ENCODE assay signal across 1 cellular context in the genomic region with DNA sequence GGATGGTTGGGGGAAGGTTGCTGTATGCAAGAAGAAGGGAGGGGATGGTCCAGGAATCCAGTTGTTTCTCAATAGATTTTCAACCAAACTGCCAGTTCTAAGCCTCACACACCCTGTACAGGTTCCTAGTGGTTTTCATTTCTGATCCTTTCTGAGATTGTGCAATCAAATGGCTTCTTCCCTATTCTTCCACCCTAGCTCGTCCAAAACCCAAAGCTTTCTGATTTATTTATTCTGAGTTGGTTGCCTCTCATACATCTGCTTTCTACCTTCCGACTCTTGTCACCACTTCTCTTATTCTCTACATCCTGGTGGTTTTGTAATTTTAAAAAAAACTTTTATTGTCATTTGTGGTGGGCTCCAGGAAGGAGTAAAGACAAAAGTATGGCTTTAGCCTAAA.
TF ChIP-seq lines count a peak whose summit lies in the region.

No MANE protein-coding gene starts in this region.

TF ChIP-seq in K562, 482 proteins besides CTCF, POLR2A, EP300 and RAD21:
- TF ChIP-seq ZNF324 (CRISPR knock-in tag; IDR thresholded peaks at IDR 0.05) (no peak), ARNT (IDR thresholded peaks at IDR 0.05) (no peak), KDM4B (IDR thresholded peaks at IDR 0.05; ENCODE audit: borderline replicate concordance in 2 of 2, low read depth in 1 of 2) (no peak), CEBPB (tag; IDR thresholded peaks at IDR 0.05) (peak; percentile 75), CEBPG (CRISPR knock-in tag; IDR thresholded peaks at IDR 0.05) (no peak), CEBPG (tag; conservative IDR thresholded peaks at IDR 0.05 in 1 of 2, IDR thresholded peaks at IDR 0.05 in 1 of 2) (peak in 1 of 2 experiments; percentile 52; a peak in 2 of 4 replicates), POLR2AphosphoS5 (IDR thresholded peaks at IDR 0.05; ENCODE audit: control insufficient read depth, insufficient read depth, low read depth, low read length) (no peak), SMAD1 (IDR thresholded peaks at IDR 0.05; ENCODE audit: low read depth, low read length, partially characterized antibody) (no peak), IRF9 (tag; IDR thresholded peaks at IDR 0.05) (no peak), ESRRA (IDR thresholded peaks at IDR 0.05; ENCODE audit: borderline replicate concordance, low read depth) (no peak), PTTG1 (tag; IDR thresholded peaks at IDR 0.05; ENCODE audit: low read depth) (no peak)
- TF ChIP-seq, protein P1, sequence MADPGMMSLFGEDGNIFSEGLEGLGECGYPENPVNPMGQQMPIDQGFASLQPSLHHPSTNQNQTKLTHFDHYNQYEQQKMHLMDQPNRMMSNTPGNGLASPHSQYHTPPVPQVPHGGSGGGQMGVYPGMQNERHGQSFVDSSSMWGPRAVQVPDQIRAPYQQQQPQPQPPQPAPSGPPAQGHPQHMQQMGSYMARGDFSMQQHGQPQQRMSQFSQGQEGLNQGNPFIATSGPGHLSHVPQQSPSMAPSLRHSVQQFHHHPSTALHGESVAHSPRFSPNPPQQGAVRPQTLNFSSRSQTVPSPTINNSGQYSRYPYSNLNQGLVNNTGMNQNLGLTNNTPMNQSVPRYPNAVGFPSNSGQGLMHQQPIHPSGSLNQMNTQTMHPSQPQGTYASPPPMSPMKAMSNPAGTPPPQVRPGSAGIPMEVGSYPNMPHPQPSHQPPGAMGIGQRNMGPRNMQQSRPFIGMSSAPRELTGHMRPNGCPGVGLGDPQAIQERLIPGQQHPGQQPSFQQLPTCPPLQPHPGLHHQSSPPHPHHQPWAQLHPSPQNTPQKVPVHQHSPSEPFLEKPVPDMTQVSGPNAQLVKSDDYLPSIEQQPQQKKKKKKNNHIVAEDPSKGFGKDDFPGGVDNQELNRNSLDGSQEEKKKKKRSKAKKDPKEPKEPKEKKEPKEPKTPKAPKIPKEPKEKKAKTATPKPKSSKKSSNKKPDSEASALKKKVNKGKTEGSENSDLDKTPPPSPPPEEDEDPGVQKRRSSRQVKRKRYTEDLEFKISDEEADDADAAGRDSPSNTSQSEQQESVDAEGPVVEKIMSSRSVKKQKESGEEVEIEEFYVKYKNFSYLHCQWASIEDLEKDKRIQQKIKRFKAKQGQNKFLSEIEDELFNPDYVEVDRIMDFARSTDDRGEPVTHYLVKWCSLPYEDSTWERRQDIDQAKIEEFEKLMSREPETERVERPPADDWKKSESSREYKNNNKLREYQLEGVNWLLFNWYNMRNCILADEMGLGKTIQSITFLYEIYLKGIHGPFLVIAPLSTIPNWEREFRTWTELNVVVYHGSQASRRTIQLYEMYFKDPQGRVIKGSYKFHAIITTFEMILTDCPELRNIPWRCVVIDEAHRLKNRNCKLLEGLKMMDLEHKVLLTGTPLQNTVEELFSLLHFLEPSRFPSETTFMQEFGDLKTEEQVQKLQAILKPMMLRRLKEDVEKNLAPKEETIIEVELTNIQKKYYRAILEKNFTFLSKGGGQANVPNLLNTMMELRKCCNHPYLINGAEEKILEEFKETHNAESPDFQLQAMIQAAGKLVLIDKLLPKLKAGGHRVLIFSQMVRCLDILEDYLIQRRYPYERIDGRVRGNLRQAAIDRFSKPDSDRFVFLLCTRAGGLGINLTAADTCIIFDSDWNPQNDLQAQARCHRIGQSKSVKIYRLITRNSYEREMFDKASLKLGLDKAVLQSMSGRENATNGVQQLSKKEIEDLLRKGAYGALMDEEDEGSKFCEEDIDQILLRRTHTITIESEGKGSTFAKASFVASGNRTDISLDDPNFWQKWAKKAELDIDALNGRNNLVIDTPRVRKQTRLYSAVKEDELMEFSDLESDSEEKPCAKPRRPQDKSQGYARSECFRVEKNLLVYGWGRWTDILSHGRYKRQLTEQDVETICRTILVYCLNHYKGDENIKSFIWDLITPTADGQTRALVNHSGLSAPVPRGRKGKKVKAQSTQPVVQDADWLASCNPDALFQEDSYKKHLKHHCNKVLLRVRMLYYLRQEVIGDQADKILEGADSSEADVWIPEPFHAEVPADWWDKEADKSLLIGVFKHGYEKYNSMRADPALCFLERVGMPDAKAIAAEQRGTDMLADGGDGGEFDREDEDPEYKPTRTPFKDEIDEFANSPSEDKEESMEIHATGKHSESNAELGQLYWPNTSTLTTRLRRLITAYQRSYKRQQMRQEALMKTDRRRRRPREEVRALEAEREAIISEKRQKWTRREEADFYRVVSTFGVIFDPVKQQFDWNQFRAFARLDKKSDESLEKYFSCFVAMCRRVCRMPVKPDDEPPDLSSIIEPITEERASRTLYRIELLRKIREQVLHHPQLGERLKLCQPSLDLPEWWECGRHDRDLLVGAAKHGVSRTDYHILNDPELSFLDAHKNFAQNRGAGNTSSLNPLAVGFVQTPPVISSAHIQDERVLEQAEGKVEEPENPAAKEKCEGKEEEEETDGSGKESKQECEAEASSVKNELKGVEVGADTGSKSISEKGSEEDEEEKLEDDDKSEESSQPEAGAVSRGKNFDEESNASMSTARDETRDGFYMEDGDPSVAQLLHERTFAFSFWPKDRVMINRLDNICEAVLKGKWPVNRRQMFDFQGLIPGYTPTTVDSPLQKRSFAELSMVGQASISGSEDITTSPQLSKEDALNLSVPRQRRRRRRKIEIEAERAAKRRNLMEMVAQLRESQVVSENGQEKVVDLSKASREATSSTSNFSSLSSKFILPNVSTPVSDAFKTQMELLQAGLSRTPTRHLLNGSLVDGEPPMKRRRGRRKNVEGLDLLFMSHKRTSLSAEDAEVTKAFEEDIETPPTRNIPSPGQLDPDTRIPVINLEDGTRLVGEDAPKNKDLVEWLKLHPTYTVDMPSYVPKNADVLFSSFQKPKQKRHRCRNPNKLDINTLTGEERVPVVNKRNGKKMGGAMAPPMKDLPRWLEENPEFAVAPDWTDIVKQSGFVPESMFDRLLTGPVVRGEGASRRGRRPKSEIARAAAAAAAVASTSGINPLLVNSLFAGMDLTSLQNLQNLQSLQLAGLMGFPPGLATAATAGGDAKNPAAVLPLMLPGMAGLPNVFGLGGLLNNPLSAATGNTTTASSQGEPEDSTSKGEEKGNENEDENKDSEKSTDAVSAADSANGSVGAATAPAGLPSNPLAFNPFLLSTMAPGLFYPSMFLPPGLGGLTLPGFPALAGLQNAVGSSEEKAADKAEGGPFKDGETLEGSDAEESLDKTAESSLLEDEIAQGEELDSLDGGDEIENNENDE (IDR thresholded peaks at IDR 0.05; ENCODE audit: low read depth, low read length) = no peak
TF ChIP-seq in K562: peak in this region for 2.
